In the genomic region with DNA sequence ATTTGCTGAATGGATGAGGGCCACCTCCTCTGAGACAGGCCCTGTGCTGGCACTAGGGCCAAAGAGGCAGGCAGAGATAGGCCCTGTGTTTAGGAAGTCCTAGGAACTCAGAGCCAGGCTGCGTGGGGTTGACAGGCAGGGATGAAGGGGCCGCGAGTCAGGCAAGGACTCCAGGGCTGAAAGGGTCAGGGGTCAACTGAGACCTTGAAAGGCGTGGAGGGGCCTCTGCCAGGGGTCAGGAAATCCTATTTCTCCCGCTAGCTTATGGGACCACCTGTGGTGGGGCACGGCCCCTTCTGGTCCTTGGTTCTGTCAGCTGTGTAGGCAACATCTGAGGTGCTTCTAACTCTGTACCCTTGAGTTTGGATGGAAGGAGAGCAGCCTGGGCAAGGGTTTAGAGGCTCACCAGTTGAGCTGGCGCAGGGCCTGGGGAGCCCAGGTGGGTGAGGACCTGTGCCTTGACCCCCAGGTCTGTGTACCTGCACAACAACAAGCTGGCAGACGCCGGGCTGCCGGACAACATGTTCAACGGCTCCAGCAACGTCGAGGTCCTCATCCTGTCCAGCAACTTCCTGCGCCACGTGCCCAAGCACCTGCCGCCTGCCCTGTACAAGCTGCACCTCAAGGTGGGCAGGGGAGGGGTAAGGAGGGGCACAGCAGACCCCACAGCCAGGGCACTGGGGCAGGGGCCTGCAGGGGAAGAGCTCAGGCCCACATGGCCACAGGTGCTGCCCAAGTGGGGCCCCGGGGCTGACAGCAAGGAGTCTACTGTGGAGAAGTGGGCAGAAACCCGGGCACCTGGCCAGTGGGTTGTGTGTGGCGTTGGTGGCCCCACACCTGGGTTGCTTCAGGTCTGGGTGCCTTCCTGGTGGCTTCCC, we compare ENCODE assay signal across 16 cellular contexts. TPM values are rescaled to one million over a fixed set of nuclear protein-coding genes. Genes with fewer than 3 reads are reported as not detected.
DNase-seq lines count a peak whose midpoint lies in the region; ATAC-seq and TF ChIP-seq lines count a peak whose summit lies in the region.
"Had no signal": no experiment of that assay in that cellular context is flagged by ENCODE, and none has a peak within 500 bp of the region (broad histone marks: within the 10 kb centered on the region; RNA-seq: fewer than 3 reads in every experiment).

No MANE protein-coding gene starts in this region.

- ATAC-seq in left ventricle myocardium superior (no peak), aorta (ENCODE audit: low FRiP score) (no peak)

- H3K4me1 ChIP-seq in neural progenitor cell (peaks cover 23% of the 10 kb centered on the region), aorta (ENCODE audit: control insufficient read depth in 1 of 2, insufficient read depth in 2 of 2, low read length in 2 of 2) (no peaks in the 10 kb centered on the region)
- H3K4me1 ChIP-seq: BLaER1 had no signal

- peak overlapping the region; percentile 22 for H3K4me2 ChIP-seq in neural progenitor cell
- H3K4me2 ChIP-seq: BLaER1 had no signal

- no peak overlapping the region for H3K9ac ChIP-seq in neural progenitor cell
- H3K9ac ChIP-seq: BLaER1 had no signal

- peaks cover 18% of the 10 kb centered on the region for H3K27me3 Mint-ChIP-seq in neural progenitor cell (ENCODE audit: insufficient read depth, low read depth)

- no peaks in the 10 kb centered on the region for H3K36me3 ChIP-seq in neural progenitor cell
- no peaks in the 10 kb centered on the region for H3K36me3 ChIP-seq in aorta (ENCODE audit: control insufficient read depth in 1 of 2, insufficient read depth in 2 of 2, low read length in 1 of 2)
- H3K36me3 ChIP-seq: BLaER1, MG63 had no signal

- no peaks in the 10 kb centered on the region for H3K36me3 Mint-ChIP-seq in neural progenitor cell

- H3K9me3 ChIP-seq in neural progenitor cell (ENCODE audit: low read depth) (no peaks in the 10 kb centered on the region), aorta (ENCODE audit: control insufficient read depth, low read length) (no peaks in the 10 kb centered on the region)
- H3K9me3 ChIP-seq: BLaER1, MG63 had no signal

- H3K4me3 Mint-ChIP-seq in neural progenitor cell: no peak overlapping the region
- H3K4me3 Mint-ChIP-seq: H9 had no signal

- TF ChIP-seq CTCF in neural progenitor cell (IDR thresholded peaks at IDR 0.05) (no peak), foreskin fibroblast (IDR thresholded peaks at IDR 0.05; ENCODE audit: low read depth, low read length) (no peak)

- intact Hi-C loops in left ventricle myocardium superior (cut with micrococcal nuclease) (no loop called here), aorta (cut with DNase I) (no loop called here)

- no peak overlapping the region for H3K27ac Mint-ChIP-seq in neural progenitor cell

- H3K27ac ChIP-seq in neural progenitor cell (no peak overlapping the region), aorta (ENCODE audit: low read depth in 1 of 2, low read length in 2 of 2) (no peak overlapping the region)
- H3K27ac ChIP-seq: BLaER1 had no signal

- H3K4me3 ChIP-seq in neural progenitor cell (no peak overlapping the region), aorta (ENCODE audit: low read length in 2 of 2) (no peak overlapping the region), foreskin fibroblast (ENCODE audit: low read depth in 1 of 2, low read length in 2 of 2) (no peak overlapping the region)
- H3K4me3 ChIP-seq: BLaER1, MG63 had no signal

- no peak overlapping the region for H2AFZ ChIP-seq in neural progenitor cell (replicated peaks)

- peaks cover 22% of the 10 kb centered on the region for H3K4me1 Mint-ChIP-seq in neural progenitor cell

- DNase-seq in activated effector memory CD4-positive, alpha-beta T cell treated with anti-CD3 and anti-CD28 coated beads, Interleukin-2, amount 50 U/mL, for 16 hours: peak; percentile 57
- no peak for DNase-seq in activated effector memory CD4-positive, alpha-beta T cell treated with Interleukin-2 at 50 U/mL for 16 hours
- DNase-seq in left ventricle myocardium superior (peak; percentile 24), neural progenitor cell (ENCODE audit: low spot score) (peak; percentile 60), aorta (peak; percentile 47 to 65), foreskin fibroblast (no peak), NCI-H2227 treated with DMSO at 0.1 percent for 48 hours (lab: John Stamatoyannopoulos, UW) (no peak)
- no peak for DNase-seq in effector CD4-positive, alpha-beta T cell
- DNase-seq: 8988T, MG63, NCI-H1092 treated with DMSO at 0.1 percent for 48 hours, NCI-H187 treated with DMSO at 0.1 percent for 48 hours, NCI-H446 treated with DMSO at 0.1 percent for 48 hours, NCI-H82 had no signal

- no peaks in the 10 kb centered on the region for H3F3A ChIP-seq in neural progenitor cell (ENCODE audit: low read depth)

- no peaks in the 10 kb centered on the region for H3K79me2 ChIP-seq in neural progenitor cell (ENCODE audit: low read depth)

- H3K27me3 ChIP-seq in neural progenitor cell (no peaks in the 10 kb centered on the region), aorta (ENCODE audit: control insufficient read depth in 1 of 2, insufficient read depth in 2 of 2, low read length in 1 of 2) (no peaks in the 10 kb centered on the region)
- H3K27me3 ChIP-seq: BLaER1, MG63 had no signal

- 92 to 94% methylated on average over 19 of the region's 19 CpGs for WGBS in aorta, 2 donors

- no peaks in the 10 kb centered on the region for H4K20me1 ChIP-seq in neural progenitor cell (ENCODE audit: low read depth)
- H4K20me1 ChIP-seq: BLaER1 had no signal

- peaks cover 2% of the 10 kb centered on the region for H3K9me3 Mint-ChIP-seq in neural progenitor cell
- H3K9me3 Mint-ChIP-seq: H9 had no signal

RNA-seq across cellular contexts. Expression of a gene that starts 14.9 kb away (rescaled TPM):
- total RNA-seq in left ventricle myocardium superior (19.4 TPM), neural progenitor cell (ENCODE audit: low replicate concordance) (0.09 TPM in 1 of 2 replicates, not detected in the other), aorta (100 to 1,000 TPM in 1 of 2 donors, 10 to 100 TPM in 1; 54.8 to 152 TPM)
- 10 to 100 TPM; 14.3 to 52.9 TPM for polyA plus RNA-seq in aorta

Comparison
In these comparisons a context has a peak if more than half of its experiments do, and no peak if none do; other contexts are left out.
1. DNase-seq: peak in activated effector memory CD4-positive, alpha-beta T cell treated with anti-CD3 and anti-CD28 coated beads, Interleukin-2, amount 50 U/mL, for 16 hours (single experiment), left ventricle myocardium superior (single experiment), neural progenitor cell (single experiment) and aorta (2 of 2); none in activated effector memory CD4-positive, alpha-beta T cell treated with Interleukin-2 at 50 U/mL for 16 hours (single experiment), foreskin fibroblast (0 of 2), NCI-H2227 treated with DMSO at 0.1 percent for 48 hours (single experiment) and effector CD4-positive, alpha-beta T cell (single experiment).
2. RNA of a gene that starts 14.9 kb away (total RNA-seq): 54.8 to 152 TPM in aorta and 19.4 TPM in left ventricle myocardium superior (single experiment); 0.09 TPM in neural progenitor cell; every median in the first group is over 10 times any median in the second.